8 cellular contexts compared by ENCODE assay signal in the genomic region with DNA sequence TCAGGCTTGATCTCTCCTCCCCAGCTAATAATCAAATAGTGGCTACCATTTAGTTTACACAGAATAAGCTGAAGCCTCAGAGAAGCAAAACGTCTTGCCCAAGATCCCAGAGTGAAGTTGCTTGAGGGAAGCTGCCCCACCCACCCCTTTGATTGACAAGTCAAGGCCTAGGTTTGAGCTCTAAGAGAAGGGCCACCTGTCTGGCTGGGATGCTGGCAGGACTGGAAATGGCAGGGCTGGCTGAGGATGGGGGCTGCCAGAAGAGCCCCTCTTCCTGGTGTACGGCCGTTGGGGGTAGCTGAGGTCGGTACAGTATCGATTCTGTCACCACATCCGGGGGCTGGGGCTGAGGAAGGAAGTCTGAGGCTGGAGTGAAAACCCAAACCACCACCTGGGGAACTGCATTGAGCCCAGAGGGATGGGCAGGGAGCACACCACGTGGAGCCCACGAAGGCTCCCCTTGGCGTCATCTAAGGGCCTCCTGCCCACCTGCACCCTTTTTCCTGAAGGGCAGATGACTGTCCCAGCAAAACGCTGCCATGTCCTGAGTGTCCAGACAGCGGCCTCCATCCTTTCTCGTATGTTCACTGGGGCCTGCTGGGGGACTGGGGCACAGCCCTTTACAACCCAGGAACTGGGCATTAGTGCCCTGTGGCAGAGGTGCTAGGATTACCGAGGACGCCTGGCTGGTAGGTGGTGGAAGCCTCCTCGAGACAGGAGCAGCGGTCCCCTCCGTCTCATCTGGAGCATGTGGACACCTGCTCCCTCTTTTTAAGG. TPM values are rescaled to one million over a fixed set of nuclear protein-coding genes. Genes with fewer than 3 reads are reported as not detected.
A peak's percentile ranks its signal among the peaks of the same experiment; 100 is the strongest.
DNase-seq lines count a peak whose midpoint lies in the region; ATAC-seq and TF ChIP-seq lines count a peak whose summit lies in the region.

No MANE protein-coding gene starts in this region.

- WGBS in thyroid gland, 2 donors: 77 to 81% methylated on average over 10 to 14 of the region's 17 CpGs

- no peak for TF ChIP-seq POLR2A in thyroid gland (IDR thresholded peaks at IDR 0.05)

- peak overlapping the region; percentile 77 for H3K27ac ChIP-seq in CD8-positive, alpha-beta T cell (ENCODE audit: low read depth, low read length)
- H3K27ac ChIP-seq in thyroid gland: peak overlapping the region in 2 of 3 donors; percentile 96 to 98

- H3K36me3 ChIP-seq in CD8-positive, alpha-beta T cell (ENCODE audit: insufficient read depth, low read length): peaks cover 6% of the 10 kb centered on the region
- H3K36me3 ChIP-seq in mucosa of stomach (ENCODE audit: control insufficient read depth, insufficient read depth, low read length): peaks cover 5% of the 10 kb centered on the region
- H3K36me3 ChIP-seq in thyroid gland: peaks cover 29 to 30% of the 10 kb centered on the region in 2 donors

- H3K9me3 ChIP-seq in CD8-positive, alpha-beta T cell (ENCODE audit: low read length): no peaks in the 10 kb centered on the region
- no peaks in the 10 kb centered on the region for H3K9me3 ChIP-seq in mucosa of stomach (ENCODE audit: control insufficient read depth, low read length)
- no peaks in the 10 kb centered on the region for H3K9me3 ChIP-seq in thyroid gland

- peaks cover 42% of the 10 kb centered on the region for H3K4me1 ChIP-seq in CD8-positive, alpha-beta T cell (ENCODE audit: insufficient read depth, low read length)
- H3K4me1 ChIP-seq in mucosa of stomach (ENCODE audit: control insufficient read depth, insufficient read depth, low read length): peaks cover 26% of the 10 kb centered on the region
- H3K4me1 ChIP-seq in thyroid gland: peaks cover 23 to 27% of the 10 kb centered on the region in 2 donors

- H3K27ac Mint-ChIP-seq in CD8-positive, alpha-beta T cell: peak overlapping the region; percentile 99

- peaks cover 37% of the 10 kb centered on the region for H3K4me1 Mint-ChIP-seq in CD8-positive, alpha-beta T cell (ENCODE audit: low read depth)

- peak overlapping the region; percentile 71 for H3K4me3 ChIP-seq in CD8-positive, alpha-beta T cell (ENCODE audit: low read depth, low read length)
- H3K4me3 ChIP-seq in mucosa of stomach (ENCODE audit: low read length): no peak overlapping the region
- no peak overlapping the region for H3K4me3 ChIP-seq in thyroid gland (replicated peaks in 1 of 3)

- peak overlapping the region; percentile 97 for H3K9ac ChIP-seq in mucosa of stomach (ENCODE audit: low read length)

- peak; percentile 26 for ATAC-seq in CD8-positive, alpha-beta T cell
- ATAC-seq in HG02678 (IDR thresholded peaks at IDR 0.05; ENCODE audit: unreplicated experiment): peak; percentile 45
- ATAC-seq in GM19452 (IDR thresholded peaks at IDR 0.05; ENCODE audit: unreplicated experiment): no peak
- no peak for ATAC-seq in HG03135 (IDR thresholded peaks at IDR 0.05; ENCODE audit: unreplicated experiment)

- peaks cover 40% of the 10 kb centered on the region for H3K36me3 Mint-ChIP-seq in CD8-positive, alpha-beta T cell

- H3K4me3 Mint-ChIP-seq in CD8-positive, alpha-beta T cell: peak overlapping the region; percentile 92

- H3K27me3 ChIP-seq in CD8-positive, alpha-beta T cell (ENCODE audit: insufficient read depth, low read length): no peaks in the 10 kb centered on the region
- no peaks in the 10 kb centered on the region for H3K27me3 ChIP-seq in mucosa of stomach (ENCODE audit: control insufficient read depth, insufficient read depth, low read length)
- H3K27me3 ChIP-seq in thyroid gland: no peaks in the 10 kb centered on the region

- no peak for TF ChIP-seq CTCF in CD8-positive, alpha-beta T cell (IDR thresholded peaks at IDR 0.05)
- TF ChIP-seq CTCF in thyroid gland (IDR thresholded peaks at IDR 0.05): no peak

- intact Hi-C loops in CD8-positive, alpha-beta T cell (cut with DNase I, micrococcal nuclease): loop anchor here (1.0 to 5.0 kb wide), 3 partner anchors 14 to 539 kb away; a partner anchor contains a TSS
- intact Hi-C loops in thyroid gland (cut with DNase I): no loop called here

- CTCF ChIA-PET in CD8-positive, alpha-beta T cell (lab: Charles Lee): interaction anchor here (0.7 to 1.2 kb wide), 4 partner anchors 10 to 18 kb away, joined by 3 to 11 read pairs (median 8); no protein-coding TSS in a partner anchor

- POLR2A ChIA-PET in CD8-positive, alpha-beta T cell (lab: Charles Lee): interaction anchor here (0.7 to 1.1 kb wide), 3 partner anchors 10 to 67 kb away, joined by 3 to 4 read pairs (median 3); no protein-coding TSS in a partner anchor

- peak; percentile 23 to 75 (median 56) for DNase-seq in CD8-positive, alpha-beta T cell
- DNase-seq in T-helper 1 cell (peak; percentile 40 to 70 (median 56)), amniotic epithelial cell (ENCODE audit: low read depth) (peak; percentile 66), thyroid gland (peak in 1 of 2 donors; percentile 28)

- no peaks in the 10 kb centered on the region for H3K9me3 Mint-ChIP-seq in CD8-positive, alpha-beta T cell

- no peaks in the 10 kb centered on the region for H3K27me3 Mint-ChIP-seq in CD8-positive, alpha-beta T cell (ENCODE audit: low read depth)

RNA-seq across cellular contexts. Expression of a gene that starts 1.4 kb away (rescaled TPM):
- total RNA-seq in CD8-positive, alpha-beta T cell: 10 to 100 TPM; 81.1 to 89.7 TPM
- 10 to 100 TPM; 23.7 to 40.7 (median 32.7) TPM for total RNA-seq in thyroid gland

RNA-seq across cellular contexts. Expression of a gene that starts 27.5 kb away (rescaled TPM):
- 10 to 100 TPM; 23.2 to 25.4 TPM for total RNA-seq in CD8-positive, alpha-beta T cell
- total RNA-seq in thyroid gland: 10 to 100 TPM; 20.1 to 40.1 (median 23.1) TPM

RNA-seq across cellular contexts. Expression of a gene that starts 27.9 kb away (rescaled TPM):
- total RNA-seq in CD8-positive, alpha-beta T cell: 100 to 1,000 TPM; 120 to 126 TPM
- 10 to 100 TPM; 54.1 to 73.4 (median 67.7) TPM for total RNA-seq in thyroid gland

RNA-seq across cellular contexts. Expression of a gene that starts 57.4 kb away (rescaled TPM):
- not detected for total RNA-seq in CD8-positive, alpha-beta T cell
- total RNA-seq in thyroid gland: 1 to 10 TPM; 1.7 to 3.2 (median 2.7) TPM

Comparison
In these comparisons a context has a peak if more than half of its experiments do, and no peak if none do; other contexts are left out.
1. ATAC-seq: peak in CD8-positive, alpha-beta T cell (single experiment) and HG02678 (single experiment); none in GM19452 (single experiment) and HG03135 (single experiment).